8 cellular contexts compared by ENCODE assay signal in the genomic region with DNA sequence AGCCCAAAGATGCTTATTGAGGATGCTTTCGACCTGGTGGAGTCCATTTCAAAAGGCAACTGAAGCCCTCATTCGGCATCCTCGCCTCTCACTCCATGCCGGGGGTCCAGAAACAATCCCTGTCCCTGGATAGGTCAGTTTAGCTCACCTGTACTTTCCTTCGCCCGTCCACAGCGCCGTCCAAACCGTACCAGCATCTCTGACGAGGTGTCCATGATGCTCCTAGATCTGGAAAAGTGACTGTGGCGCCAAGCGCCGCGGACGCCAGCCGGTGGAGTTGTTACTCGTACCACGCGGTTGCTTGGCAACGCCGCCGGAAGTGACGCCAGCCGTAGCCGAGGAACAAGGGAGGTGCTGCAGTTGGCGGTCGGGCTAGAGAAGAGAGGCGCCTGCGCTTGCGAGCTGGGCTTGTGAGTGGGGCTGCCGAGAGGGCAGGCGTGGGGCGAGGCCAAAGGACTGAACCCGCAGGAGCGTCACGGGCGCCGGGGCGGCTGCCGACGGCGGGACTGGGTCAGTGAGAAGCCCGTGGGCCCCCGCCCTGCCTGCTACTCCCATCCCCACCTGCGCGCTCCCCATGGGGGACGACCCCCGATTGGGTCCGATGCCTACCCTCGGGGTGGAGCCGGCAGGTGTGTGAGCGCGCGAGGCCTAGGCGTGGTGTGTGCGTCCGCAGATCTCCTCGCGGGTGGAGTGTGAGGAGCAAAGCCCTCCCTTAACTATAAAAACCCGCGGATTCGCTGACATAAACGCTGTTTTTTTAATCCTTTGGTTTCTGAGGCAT.
A peak's percentile ranks its signal among the peaks of the same experiment; 100 is the strongest.
DNase-seq lines count a peak whose midpoint lies in the region; ATAC-seq and TF ChIP-seq lines count a peak whose summit lies in the region.

CFAP210 (minus strand) TSS at position 293 of the 781 bp plus-strand sequence; CDS start at position 215, 78 bp downstream.
PHOSPHO2 (plus strand) TSS at position 357 of the 781 bp plus-strand sequence. CDS start 6,503 bp downstream, outside the sequence.

- H3K27ac ChIP-seq in OCI-LY3 (ENCODE audit: low read length) = peak within 1 kb of the TSS; percentile 42

- peak within 1 kb of the TSS; percentile 99 for H2AFZ ChIP-seq in OCI-LY3 (ENCODE audit: low read depth, low read length)

- peaks cover 11% of the 10 kb centered on the region for H3K36me3 ChIP-seq in OCI-LY3 (replicated peaks; ENCODE audit: low read depth, low read length)

- peaks cover 12% of the 10 kb centered on the region for H3K4me1 ChIP-seq in OCI-LY3 (ENCODE audit: low read length)

- peaks cover 5% of the 10 kb centered on the region for H3K9me3 ChIP-seq in OCI-LY3 (ENCODE audit: insufficient read depth, low read length)

- peak within 1 kb of the TSS; percentile 91 for H3K4me3 ChIP-seq in OCI-LY3 (ENCODE audit: low read length)
- H3K4me3 ChIP-seq in epithelial cell of esophagus (ENCODE audit: low read length) = peak within 1 kb of the TSS; percentile 73

- no peaks in the 10 kb centered on the region for H4K20me1 ChIP-seq in OCI-LY3 (ENCODE audit: insufficient read depth, low read length)

- ATAC-seq in GM21528 (IDR thresholded peaks at IDR 0.05; ENCODE audit: low FRiP score, unreplicated experiment) = peak; percentile 100

- TF ChIP-seq CTCF in OCI-LY3 (IDR thresholded peaks at IDR 0.05; ENCODE audit: low read depth, low read length) = no peak
- TF ChIP-seq CTCF in epithelial cell of esophagus (IDR thresholded peaks at IDR 0.05; ENCODE audit: insufficient read depth, low read depth, low read length, missing control alignments) = no peak

- H3K27me3 ChIP-seq in OCI-LY3 (ENCODE audit: low read depth, low read length) = no peaks in the 10 kb centered on the region

- H3K4me2 ChIP-seq in OCI-LY3 (ENCODE audit: low read length) = peak within 1 kb of the TSS; percentile 86

- peak; percentile 83 for DNase-seq in DMS 273 treated with DMSO at 0.1 percent for 48 hours (lab: John Stamatoyannopoulos, UW)
- DNase-seq in HuH-7.5 (ENCODE audit: low spot score) = peak; percentile 83
- peak; percentile 98 for DNase-seq in activated T-cell treated with anti-CD3 and anti-CD28 coated beads for 24 hours (ENCODE audit: low read depth)
- peak; percentile 97 for DNase-seq in epithelial cell of esophagus (ENCODE audit: low read depth)
- DNase-seq in middle frontal gyrus (ENCODE audit: extremely low spot score, low spot score) = peak; percentile 98
- peak; percentile 98 to 99 for DNase-seq in stimulated activated CD8-positive, alpha-beta memory T cell treated with anti-CD3 and anti-CD28 coated beads, Interleukin-2, amount 100 ng/mL, for 1 hour (ENCODE audit: low read depth in 2 of 2)

- peak within 1 kb of the TSS; percentile 76 for H3K9ac ChIP-seq in OCI-LY3 (ENCODE audit: low read length)

- H3K79me2 ChIP-seq in OCI-LY3 (ENCODE audit: low read length) = 0 out of 2 replicates have a peak, but pooled peaks cover 5% of the 10 kb centered on the region

Comparison
In these comparisons a context has a peak if more than half of its experiments do, and no peak if none do; other contexts are left out.
1. Peak in every context shown above with its lines: DNase-seq, ATAC-seq, H3K4me3 ChIP-seq and H3K27ac ChIP-seq.